ENCODE assay signal across 22 cellular contexts in the genomic region with DNA sequence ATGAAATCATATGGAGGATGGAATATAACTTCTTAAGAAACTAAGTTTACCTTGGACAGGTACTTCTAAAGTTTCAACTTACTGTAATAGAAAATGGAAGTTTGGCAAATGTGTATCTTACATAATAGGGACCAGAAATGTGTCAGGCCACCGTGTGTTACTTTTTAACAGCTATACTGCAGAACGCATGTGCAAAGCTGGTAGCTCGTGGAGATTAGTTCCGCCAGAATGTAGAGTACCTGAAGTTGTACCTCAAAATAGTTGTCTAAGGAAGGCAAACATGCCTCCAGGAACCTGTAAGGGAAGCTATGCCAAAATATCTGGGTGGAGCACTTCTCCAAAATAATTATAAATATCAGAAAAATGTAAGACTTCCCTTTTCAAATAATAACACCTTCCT.
"Had no signal": no experiment of that assay in that cellular context is flagged by ENCODE, and none has a peak within 500 bp of the region (broad histone marks: within the 10 kb centered on the region; RNA-seq: fewer than 3 reads in every experiment).

No MANE protein-coding gene starts in this region.

- H3K4me1 ChIP-seq: right atrium auricular region had no signal

- DNase-seq: activated CD4-positive, alpha-beta T cell treated with anti-CD3 and anti-CD28 coated beads for 1 hour; activated naive CD4-positive, alpha-beta T cell; activated naive CD8-positive, alpha-beta T cell treated with anti-CD3 and anti-CD28 coated beads, Interleukin-2, amount 10 ng/mL, durations not matched to agents 7 days and 5 days; amygdala; dorsolateral prefrontal cortex; midbrain; stimulated activated CD4-positive, alpha-beta T cell treated with anti-CD3 and anti-CD28 coated beads, Interleukin-15, amount 100 ng/mL, for 24 hours; stimulated activated CD4-positive, alpha-beta T cell treated with anti-CD3 and anti-CD28 coated beads, Interleukin-2, amount 100 ng/mL, for 48 hours; SW 1271; T-helper 2 cell had no signal

- H3K9me3 Mint-ChIP-seq: activated naive CD8-positive, alpha-beta T cell treated with anti-CD3 and anti-CD28 coated beads, Interleukin-2, amount 10 ng/mL, durations not matched to agents 7 days and 5 days; brain; neural crest cell had no signal

- H3K4me3 ChIP-seq: dorsolateral prefrontal cortex, right atrium auricular region, SJSA1, skin epidermis, tibial nerve had no signal

- H3K27ac ChIP-seq: right atrium auricular region, SJSA1, tibial nerve, VCaP had no signal

- H3K27me3 ChIP-seq: dorsolateral prefrontal cortex, right atrium auricular region, SJSA1, tibial nerve had no signal

- H3K9me3 ChIP-seq: right atrium auricular region, SJSA1, tibial nerve had no signal

- H3K4me1 Mint-ChIP-seq: activated naive CD8-positive, alpha-beta T cell treated with anti-CD3 and anti-CD28 coated beads, Interleukin-2, amount 10 ng/mL, durations not matched to agents 7 days and 5 days had no signal

- H3K27ac Mint-ChIP-seq: activated naive CD8-positive, alpha-beta T cell treated with anti-CD3 and anti-CD28 coated beads, Interleukin-2, amount 10 ng/mL, durations not matched to agents 7 days and 5 days; activated T-helper 1 cell treated with anti-CD3 and anti-CD28 coated beads, Interleukin-12 subunit alpha, Interleukin-12 subunit beta, Interleukin-2, Interleukin-4 antibody, amounts not matched to agents 30 ng/mL and 10 ng/mL and 1 ng/mL, durations not matched to agents 14 hours and 24 hours and 36 hours; progenitor cell of endocrine pancreas; stimulated activated naive CD8-positive, alpha-beta T cell treated with anti-CD3 and anti-CD28 coated beads, Interleukin-15, Interleukin-2, amounts not matched to agents 100 ng/mL and 50 ng/mL, for 24 hours had no signal

- H3K4me3 Mint-ChIP-seq: activated naive CD8-positive, alpha-beta T cell treated with anti-CD3 and anti-CD28 coated beads, Interleukin-2, amount 10 ng/mL, durations not matched to agents 7 days and 5 days; activated T-helper 1 cell treated with anti-CD3 and anti-CD28 coated beads, Interleukin-12 subunit alpha, Interleukin-12 subunit beta, Interleukin-2, Interleukin-4 antibody, amounts not matched to agents 30 ng/mL and 10 ng/mL and 1 ng/mL, durations not matched to agents 14 hours and 24 hours and 36 hours; brain; neural crest cell; stimulated activated naive CD8-positive, alpha-beta T cell treated with anti-CD3 and anti-CD28 coated beads, Interleukin-15, Interleukin-2, amounts not matched to agents 100 ng/mL and 50 ng/mL, for 24 hours had no signal

- H3K27me3 Mint-ChIP-seq: activated naive CD8-positive, alpha-beta T cell treated with anti-CD3 and anti-CD28 coated beads, Interleukin-2, amount 10 ng/mL, durations not matched to agents 7 days and 5 days; brain; progenitor cell of endocrine pancreas; stimulated activated naive CD8-positive, alpha-beta T cell treated with anti-CD3 and anti-CD28 coated beads, Interleukin-15, Interleukin-2, amounts not matched to agents 100 ng/mL and 50 ng/mL, for 24 hours had no signal

- H3K36me3 Mint-ChIP-seq: activated naive CD8-positive, alpha-beta T cell treated with anti-CD3 and anti-CD28 coated beads, Interleukin-2, amount 10 ng/mL, durations not matched to agents 7 days and 5 days; brain had no signal

- FAIRE-seq: colon, frontal cortex had no signal

- H3K36me3 ChIP-seq: right atrium auricular region, SJSA1, tibial nerve had no signal
